8 cellular contexts compared by ENCODE assay signal in the genomic region with DNA sequence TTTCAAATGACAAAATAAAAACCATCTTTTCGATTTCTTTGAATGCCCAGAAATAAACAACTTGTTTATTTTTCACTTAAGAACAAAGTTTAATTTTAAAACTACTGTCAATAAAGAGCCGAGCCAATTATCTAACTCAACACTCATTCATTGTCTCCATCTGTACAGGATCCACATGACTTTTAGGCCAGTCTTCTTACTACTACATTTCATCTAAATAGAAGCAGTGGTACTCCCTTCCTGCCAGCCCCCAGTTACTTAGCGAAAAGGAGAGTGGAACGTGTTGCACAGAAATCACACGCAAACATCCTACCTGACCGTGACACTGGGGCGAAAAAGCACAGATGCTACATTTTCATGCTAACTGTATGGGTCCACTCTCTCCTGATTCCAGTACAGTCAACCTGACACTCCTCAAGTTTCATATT. TPM values are rescaled to one million over a fixed set of nuclear protein-coding genes. Genes with fewer than 3 reads are reported as not detected.
A peak's percentile ranks its signal among the peaks of the same experiment; 100 is the strongest.
DNase-seq lines count a peak whose midpoint lies in the region; ATAC-seq and TF ChIP-seq lines count a peak whose summit lies in the region.

No MANE protein-coding gene starts in this region.

- in situ Hi-C loops in mammary epithelial cell (cut with MboI; ENCODE audit: low sequenced_read_pairs in 2 of 2), result loop anchor here in 1 of 2 donors (5.0 kb wide), 1 partner anchor 47 kb away; no protein-coding TSS in a partner anchor

- H3K36me3 ChIP-seq in cardiac muscle cell (peaks cover 21% of the 10 kb centered on the region), mammary epithelial cell (ENCODE audit: insufficient read depth, low read length) (peaks cover 18% of the 10 kb centered on the region)

- peak overlapping the region; percentile 99 for H2AFZ ChIP-seq in mammary epithelial cell (ENCODE audit: low read depth, low read length)

- H3K27me3 ChIP-seq in cardiac muscle cell (no peaks in the 10 kb centered on the region), mammary epithelial cell (ENCODE audit: insufficient read depth, low read length) (no peaks in the 10 kb centered on the region)

- peak overlapping the region; percentile 82 for H3K4me2 ChIP-seq in mammary epithelial cell (ENCODE audit: insufficient read depth, low read depth, low read length)

- H3K9me3 ChIP-seq in cardiac muscle cell (ENCODE audit: low read depth) (no peaks in the 10 kb centered on the region), mammary epithelial cell (replicated peaks; ENCODE audit: insufficient read depth, low read length) (no peaks in the 10 kb centered on the region)

- WGBS in mammary epithelial cell (ENCODE audit: low coverage, missing lambda C conversion rate), result 6% methylated on average over 7 of the region's 7 CpGs

- dilution Hi-C loops in mammary epithelial cell (cut with HindIII; ENCODE audit: low sequenced_read_pairs), result no loop called here

- H3K27ac ChIP-seq in cardiac muscle cell, result peak overlapping the region; percentile 96
- peak overlapping the region; percentile 59 for H3K27ac ChIP-seq in mammary epithelial cell (ENCODE audit: insufficient read depth, low read depth, low read length)

- TF ChIP-seq CTCF in cardiac muscle cell (IDR thresholded peaks at IDR 0.05; ENCODE audit: low read depth, low read length), result no peak
- TF ChIP-seq CTCF in mammary epithelial cell (conservative IDR thresholded peaks at IDR 0.05 in 1 of 2, IDR thresholded peaks at IDR 0.05 in 1 of 2; ENCODE audit: extremely low read depth in 1 of 2, insufficient read depth in 1 of 2, low read depth in 1 of 2, low read length in 2 of 2), result no peak

- TSS peak; percentile 6 for BruUV-seq in mammary epithelial cell (replicated peaks; lab: Mats Ljungman, UMichigan)

- H3K4me1 ChIP-seq in cardiac muscle cell (ENCODE audit: low read depth), result peaks cover 12% of the 10 kb centered on the region
- H3K4me1 ChIP-seq in mammary epithelial cell (ENCODE audit: insufficient read depth, low read length), result peaks cover 32% of the 10 kb centered on the region

- intact Hi-C loops in cardiac septum (cut with DNase I) (loop anchor here (5.0 kb wide), 1 partner anchor 47 kb away; no protein-coding TSS in a partner anchor), mammary epithelial cell (cut with micrococcal nuclease) (loop anchor here (1.0 to 2.0 kb wide), 3 partner anchors 28 to 82 kb away; a partner anchor contains a TSS)

- H3K4me3 ChIP-seq in cardiac muscle cell, result peak overlapping the region; percentile 70
- H3K4me3 ChIP-seq in mammary epithelial cell (replicated peaks in 1 of 3; ENCODE audit: insufficient read depth in 1 of 3, low read depth in 2 of 3, low read length in 3 of 3), result peak overlapping the region; percentile 64 to 84 (median 83)

- H3K9ac ChIP-seq in mammary epithelial cell (ENCODE audit: insufficient read depth, low read length), result peak overlapping the region; percentile 72

- CTCF ChIA-PET in mammary epithelial cell (lab: Charles Lee; ENCODE audit: low non-redundant PET), result interaction anchor here (0.6 kb wide), 1 partner anchor 27 kb away, joined by 10 read pairs; no protein-coding TSS in a partner anchor

- DNase-seq in cardiac muscle cell (ENCODE audit: low read depth in 1 of 2, low spot score in 1 of 2) (no peak), cardiac septum (ENCODE audit: low spot score) (no peak), Kasumi-1 (lab: John Stamatoyannopoulos, UW) (peak; percentile 54 to 79), mammary epithelial cell (no peak), midbrain (lab: John Stamatoyannopoulos, UW) (peak; percentile 51), NCI-H510A treated with DMSO at 0.1 percent for 48 hours (lab: John Stamatoyannopoulos, UW) (no peak)
- DNase-seq in activated effector memory CD4-positive, alpha-beta T cell treated with Interleukin-2 at 50 U/mL for 16 hours, result no peak

- no peak for ATAC-seq in HG03469 (IDR thresholded peaks at IDR 0.05; ENCODE audit: unreplicated experiment)

- peaks cover 61% of the 10 kb centered on the region for H3K79me2 ChIP-seq in mammary epithelial cell (ENCODE audit: insufficient read depth, low read length)

- H4K20me1 ChIP-seq in mammary epithelial cell (ENCODE audit: insufficient read depth, low read length), result no peaks in the 10 kb centered on the region

RNA-seq across cellular contexts. Expression of a gene that starts 1.2 kb away (rescaled TPM):
- 22.7 and 30.9 TPM in 2 replicates for total RNA-seq in cardiac muscle cell
- polyA plus RNA-seq in cardiac muscle cell, result 18.0 and 21.0 TPM in 2 replicates
- total RNA-seq in cardiac septum, result 19.0 TPM
- 10 to 100 TPM; 33.9 to 76.3 TPM for total RNA-seq in mammary epithelial cell
- polyA plus RNA-seq in mammary epithelial cell, result 24.8 TPM
- polyA minus RNA-seq in mammary epithelial cell, result 35.0 TPM

Comparison
In these comparisons a context has a peak if more than half of its experiments do, and no peak if none do; other contexts are left out.
1. DNase-seq: peak in Kasumi-1 (2 of 2) and midbrain (single experiment); none in cardiac muscle cell (0 of 2), cardiac septum (single experiment), mammary epithelial cell (single experiment), NCI-H510A treated with DMSO at 0.1 percent for 48 hours (single experiment) and activated effector memory CD4-positive, alpha-beta T cell treated with Interleukin-2 at 50 U/mL for 16 hours (single experiment).